In the genomic region with DNA sequence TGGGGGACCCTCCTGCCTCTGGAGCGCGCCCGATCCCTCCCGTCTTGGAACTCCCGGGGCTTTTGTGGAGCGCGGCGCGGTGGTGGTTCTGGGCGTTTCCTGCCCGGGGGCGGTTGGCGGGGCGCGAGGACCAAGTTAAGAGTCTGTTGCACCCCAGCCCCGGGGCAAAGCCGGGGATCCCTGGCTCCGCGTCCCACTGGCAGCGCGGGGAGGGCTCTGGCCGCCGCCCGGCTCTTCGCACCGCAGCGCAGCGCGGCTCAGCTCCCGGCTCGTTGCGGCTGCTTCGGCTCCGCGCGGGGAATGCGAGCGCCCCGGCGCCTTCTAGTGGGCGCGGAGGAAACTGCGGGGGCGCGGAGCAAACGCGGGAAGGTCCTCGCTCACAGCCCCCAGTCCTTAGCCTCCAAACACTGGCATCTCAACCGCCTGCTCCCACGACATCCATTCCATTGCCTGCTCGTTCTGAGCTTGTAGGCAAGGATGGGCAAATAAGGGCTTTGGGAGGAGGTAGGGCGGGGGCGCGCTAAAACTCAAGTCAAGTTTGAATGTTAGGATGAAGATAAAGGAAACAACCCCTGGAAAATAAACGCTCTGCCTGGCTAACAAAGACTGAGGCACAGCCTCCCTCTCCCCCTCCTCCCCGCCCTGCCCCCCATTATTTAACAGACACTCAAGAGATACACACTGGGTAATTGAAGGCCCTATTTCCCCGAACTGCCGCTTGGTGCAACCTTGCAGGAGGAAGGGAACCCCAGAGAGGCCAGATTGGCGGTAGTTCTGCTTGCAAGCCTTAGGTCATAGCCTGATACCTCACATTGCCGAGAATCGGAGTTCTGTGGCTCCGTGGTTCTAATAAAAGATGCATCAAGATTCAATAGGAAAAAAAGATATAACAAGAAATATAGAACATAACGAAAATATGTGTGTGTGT, we compare ENCODE assay signal across 8 cellular contexts. TPM values are rescaled to one million over a fixed set of nuclear protein-coding genes. Genes with fewer than 3 reads are reported as not detected.
A peak's percentile ranks its signal among the peaks of the same experiment; 100 is the strongest.
DNase-seq lines count a peak whose midpoint lies in the region; ATAC-seq, FAIRE-seq and TF ChIP-seq lines count a peak whose summit lies in the region.

Gene B4GALNT1 (minus strand): TSS at position 304 of the 928 bp plus-strand sequence. CDS start 1,069 bp downstream, outside the sequence.

- peaks cover 9% of the 10 kb centered on the region for H3K4me1 Mint-ChIP-seq in central memory CD8-positive, alpha-beta T cell

- no peak within 1 kb of the TSS for H3K9ac ChIP-seq in kidney (ENCODE audit: low read length in 2 of 2)

- no peaks in the 10 kb centered on the region for H3K9me3 Mint-ChIP-seq in central memory CD8-positive, alpha-beta T cell

- H3K27me3 Mint-ChIP-seq in central memory CD8-positive, alpha-beta T cell = peaks cover 50% of the 10 kb centered on the region

- TF ChIP-seq CTCF in WERI-Rb-1 (IDR thresholded peaks at IDR 0.05; ENCODE audit: low read depth, low read length) (peak; percentile 94), kidney (IDR thresholded peaks at IDR 0.05; ENCODE audit: borderline replicate concordance, extremely low read depth, insufficient read depth) (peak; percentile 74)

- H3K9me3 ChIP-seq in WERI-Rb-1 (ENCODE audit: severe bottlenecking) (no peaks in the 10 kb centered on the region), kidney (ENCODE audit: control insufficient read depth in 1 of 2, low read length in 2 of 2) (no peaks in the 10 kb centered on the region)

- H3K36me3 ChIP-seq in WERI-Rb-1 (peaks cover 24% of the 10 kb centered on the region), kidney (ENCODE audit: control insufficient read depth in 1 of 2, insufficient read depth in 2 of 2, low read length in 2 of 2) (no peaks in the 10 kb centered on the region)

- H3K27me3 ChIP-seq in WERI-Rb-1 (ENCODE audit: insufficient read depth, low read depth, severe bottlenecking) = no peaks in the 10 kb centered on the region

- H3K4me1 ChIP-seq in kidney (ENCODE audit: control insufficient read depth in 1 of 2, insufficient read depth in 1 of 2, low read depth in 1 of 2, low read length in 2 of 2) = peaks cover 0 to under 1% of the 10 kb centered on the region in 2 donors

- H3K4me3 Mint-ChIP-seq in central memory CD8-positive, alpha-beta T cell = peak within 1 kb of the TSS; percentile 73

- no peak for FAIRE-seq in kidney (lab: Jason Lieb, UNC)

- H3K27ac ChIP-seq in WERI-Rb-1 (peak within 1 kb of the TSS; percentile 77), kidney (ENCODE audit: low read depth in 2 of 2, low read length in 2 of 2) (no peak within 1 kb of the TSS)

- intact Hi-C loops in kidney (cut with DNase I) = no loop called here

- ATAC-seq in HG02798 (IDR thresholded peaks at IDR 0.05; ENCODE audit: poor library complexity, unreplicated experiment) = peak; percentile 81
- ATAC-seq in central memory CD8-positive, alpha-beta T cell (replicated peaks; ENCODE audit: extremely low read depth, poor library complexity, severe bottlenecking) = peak; percentile 74

- peak; percentile 49 to 72 for DNase-seq in NCI-H524 (lab: John Stamatoyannopoulos, UW)
- DNase-seq in NCI-H524 treated with DMSO at 0.1 percent for 48 hours (lab: John Stamatoyannopoulos, UW) = no peak
- peak; percentile 27 for DNase-seq in NCI-H2107 treated with DMSO at 0.1 percent for 48 hours (lab: John Stamatoyannopoulos, UW; ENCODE audit: unreplicated experiment)
- DNase-seq in WERI-Rb-1 = peak; percentile 73
- DNase-seq in central memory CD8-positive, alpha-beta T cell (ENCODE audit: low spot score in 2 of 2) = peak in 1 of 2 donors; percentile 49
- peak; percentile 77 for DNase-seq in kidney
- DNase-seq in stimulated activated CD4-positive, alpha-beta T cell treated with anti-CD3 and anti-CD28 coated beads, Interleukin-1b, Interleukin-23, amount 100 ng/mL, for 24 hours (ENCODE audit: low read depth in 4 of 4, low spot score in 1 of 4) = peak in 3 of 4 experiments; percentile 52 to 55 (median 52)

- H3K4me3 ChIP-seq in WERI-Rb-1 (ENCODE audit: low read depth, low read length) (peak within 1 kb of the TSS; percentile 82), kidney (ENCODE audit: low read length in 2 of 2) (peak within 1 kb of the TSS in 1 of 2 donors; percentile 39)

- no peak within 1 kb of the TSS for H3K27ac Mint-ChIP-seq in central memory CD8-positive, alpha-beta T cell (ENCODE audit: low read depth)

- H3K36me3 Mint-ChIP-seq in central memory CD8-positive, alpha-beta T cell (ENCODE audit: insufficient read depth) = no peaks in the 10 kb centered on the region

RNA-seq across cellular contexts. Expression of gene B4GALNT1, which starts in this region (rescaled TPM):
- total RNA-seq in kidney = 2.0 TPM
- polyA plus RNA-seq in kidney (ENCODE audit: insufficient read depth, low read depth, low replicate concordance) = 1.6 TPM
